ENCODE assay signal across 8 cellular contexts in genomic region chr9:134326754-134327526, GRCh38. TPM values are rescaled to one million over a fixed set of nuclear protein-coding genes. Genes with fewer than 3 reads are reported as not detected.
DNase-seq lines count a peak whose midpoint lies in the region; ATAC-seq and TF ChIP-seq lines count a peak whose summit lies in the region.

No MANE protein-coding gene starts in this region.

- H2AFZ ChIP-seq in ACC112 (ENCODE audit: low read length, unreplicated experiment) = no peak overlapping the region

- CTCF ChIA-PET in HEK293 (lab: Yijun Ruan, JAX) = interaction anchor here (1.2 to 2.6 kb wide), 2 partner anchors 116 to 156 kb away, joined by 4 to 13 read pairs; no protein-coding TSS in a partner anchor

- no peak for ATAC-seq in stimulated activated effector memory CD8-positive, alpha-beta T cell treated with anti-CD3 and anti-CD28 coated beads, Interleukin-12 subunit alpha, Interleukin-12 subunit beta, amount 100 ng/mL, for 72 hours
- ATAC-seq in HG02973 (IDR thresholded peaks at IDR 0.05; ENCODE audit: unreplicated experiment) = no peak
- no peak for ATAC-seq in GM21381 (IDR thresholded peaks at IDR 0.05; ENCODE audit: unreplicated experiment)

- DNase-seq in adrenal gland (peak; percentile 42 to 69 (median 54)), amygdala (lab: John Stamatoyannopoulos, UW) (no peak)
- DNase-seq in stimulated activated effector memory CD8-positive, alpha-beta T cell treated with anti-CD3 and anti-CD28 coated beads, Interleukin-12 subunit alpha, Interleukin-12 subunit beta, amount 100 ng/mL, for 72 hours (ENCODE audit: low spot score in 2 of 2) = no peak

- H3K4me1 ChIP-seq in ACC112 (ENCODE audit: control insufficient read depth, insufficient read depth, low read length, unreplicated experiment) (peaks cover 30% of the 10 kb centered on the region), HEK293 (ENCODE audit: control insufficient read depth, insufficient read depth, low read length) (no peaks in the 10 kb centered on the region), adrenal gland (replicated peaks in 1 of 2) (peaks cover 46 to 47% of the 10 kb centered on the region in 2 donors)

- POLR2A ChIA-PET in HEK293 (lab: Yijun Ruan, JAX) = interaction anchor here (0.6 to 1.4 kb wide), 4 partner anchors 9 to 116 kb away, joined by 3 to 5 read pairs (median 4); no protein-coding TSS in a partner anchor

- H3K4me3 Mint-ChIP-seq in stimulated activated effector memory CD8-positive, alpha-beta T cell treated with anti-CD3 and anti-CD28 coated beads, Interleukin-12 subunit alpha, Interleukin-12 subunit beta, amount 100 ng/mL, for 72 hours = peak overlapping the region; percentile 47

- peaks cover 29% of the 10 kb centered on the region for H3K4me1 Mint-ChIP-seq in stimulated activated effector memory CD8-positive, alpha-beta T cell treated with anti-CD3 and anti-CD28 coated beads, Interleukin-12 subunit alpha, Interleukin-12 subunit beta, amount 100 ng/mL, for 72 hours

- no peaks in the 10 kb centered on the region for H3K9me3 Mint-ChIP-seq in stimulated activated effector memory CD8-positive, alpha-beta T cell treated with anti-CD3 and anti-CD28 coated beads, Interleukin-12 subunit alpha, Interleukin-12 subunit beta, amount 100 ng/mL, for 72 hours

- H3K27me3 ChIP-seq in ACC112 (ENCODE audit: insufficient read depth, low read length) (no peaks in the 10 kb centered on the region), adrenal gland (no peaks in the 10 kb centered on the region)

- no peaks in the 10 kb centered on the region for H3K36me3 Mint-ChIP-seq in stimulated activated effector memory CD8-positive, alpha-beta T cell treated with anti-CD3 and anti-CD28 coated beads, Interleukin-12 subunit alpha, Interleukin-12 subunit beta, amount 100 ng/mL, for 72 hours

- no peaks in the 10 kb centered on the region for H3K9me3 ChIP-seq in HEK293 (ENCODE audit: control insufficient read depth, insufficient read depth, low read depth, low read length)
- no peaks in the 10 kb centered on the region for H3K9me3 ChIP-seq in adrenal gland (replicated peaks in 1 of 3)
- no peaks in the 10 kb centered on the region for H3K9me3 ChIP-seq in iPS-18c (ENCODE audit: control insufficient read depth, insufficient read depth, low read length)

- TF ChIP-seq POLR2A in adrenal gland (IDR thresholded peaks at IDR 0.05) = peak in 1 of 2 donors; percentile 52

- TF ChIP-seq CTCF in HEK293 (tag by site-specific recombination; IDR thresholded peaks at IDR 0.05) (no peak), adrenal gland (IDR thresholded peaks at IDR 0.05) (no peak)

- peaks cover 51% of the 10 kb centered on the region for H3K79me2 ChIP-seq in ACC112 (ENCODE audit: control insufficient read depth, insufficient read depth, low read length, unreplicated experiment)

- peak overlapping the region; percentile 99 for H3K4me3 ChIP-seq in ACC112 (ENCODE audit: low read depth, low read length)
- peak overlapping the region; percentile 64 for H3K4me3 ChIP-seq in HEK293 (ENCODE audit: low read depth, low read length)
- H3K4me3 ChIP-seq in adrenal gland = peak overlapping the region in 3 of 4 donors; percentile 35 to 85 (median 38)
- H3K4me3 ChIP-seq in iPS-18c (ENCODE audit: insufficient read depth, low read depth, low read length) = peak overlapping the region; percentile 71

- 0 to 1% (median 0%) methylated on average over 5 to 69 of the region's 72 CpGs for WGBS in adrenal gland, 4 donors

- no peaks in the 10 kb centered on the region for H3K36me3 ChIP-seq in ACC112 (ENCODE audit: insufficient read depth, low read length)
- H3K36me3 ChIP-seq in HEK293 (ENCODE audit: control insufficient read depth in 2 of 2, insufficient read depth in 1 of 2, low read length in 2 of 2) = no peaks in the 10 kb centered on the region
- no peaks in the 10 kb centered on the region for H3K36me3 ChIP-seq in adrenal gland (replicated peaks in 1 of 2)

- H3K27ac ChIP-seq in ACC112 (ENCODE audit: low read depth, low read length) (peak overlapping the region; percentile 19), HEK293 (ENCODE audit: extremely low read depth, low read depth, low read length) (peak overlapping the region; percentile 47; the same call in 1 of the 2 replicates), adrenal gland (peak overlapping the region; percentile 60 to 95 (median 92))

- intact Hi-C loops in adrenal gland (cut with DNase I) = loop anchor here in 1 of 2 donors (5.0 kb wide), 3 partner anchors 45 to 155 kb away; no protein-coding TSS in a partner anchor

- H3K27ac Mint-ChIP-seq in stimulated activated effector memory CD8-positive, alpha-beta T cell treated with anti-CD3 and anti-CD28 coated beads, Interleukin-12 subunit alpha, Interleukin-12 subunit beta, amount 100 ng/mL, for 72 hours = no peak overlapping the region

TF ChIP-seq in HEK293, 187 proteins besides CTCF, POLR2A, EP300 and RAD21 (continues in another document):
- TF ChIP-seq ZNF155 (tag by site-specific recombination; IDR thresholded peaks at IDR 0.05) = no peak
- TF ChIP-seq ZEB2 (tag by site-specific recombination; IDR thresholded peaks at IDR 0.05) = no peak
- no peak for TF ChIP-seq ZNF664 (tag by site-specific recombination; IDR thresholded peaks at IDR 0.05)
- TF ChIP-seq ZNF544 (tag by site-specific recombination; IDR thresholded peaks at IDR 0.05) = no peak
- TF ChIP-seq ZNF354C (tag by site-specific recombination; IDR thresholded peaks at IDR 0.05; ENCODE audit: borderline replicate concordance, low read depth) = no peak
- no peak for TF ChIP-seq ZNF585B (tag by site-specific recombination; IDR thresholded peaks at IDR 0.05)
- TF ChIP-seq ZNF600 (tag by site-specific recombination; IDR thresholded peaks at IDR 0.05) = peak; percentile 56; the same call in 1 of the 2 replicates
- no peak for TF ChIP-seq PRDM4 (tag by site-specific recombination; IDR thresholded peaks at IDR 0.05)
- TF ChIP-seq PRDM6 (tag by site-specific recombination; IDR thresholded peaks at IDR 0.05) = no peak
- TF ChIP-seq ZFHX2 (tag by site-specific recombination; conservative IDR thresholded peaks at IDR 0.05) = peak; percentile 30; the same call in 1 of the 2 replicates
- no peak for TF ChIP-seq ZSCAN4 (tag by site-specific recombination; IDR thresholded peaks at IDR 0.05)
- TF ChIP-seq ZNF311 (tag by site-specific recombination; IDR thresholded peaks at IDR 0.05; ENCODE audit: borderline replicate concordance) = no peak
- no peak for TF ChIP-seq ZNF416 (tag by site-specific recombination; IDR thresholded peaks at IDR 0.05)
- TF ChIP-seq ZNF704 (tag by site-specific recombination; IDR thresholded peaks at IDR 0.05) = no peak
- no peak for TF ChIP-seq ZNF510 (tag by site-specific recombination; IDR thresholded peaks at IDR 0.05; ENCODE audit: insufficient replicate concordance)
- TF ChIP-seq ZNF658 (tag by site-specific recombination; IDR thresholded peaks at IDR 0.05) = no peak

RNA-seq across cellular contexts. Expression of gene RXRA, which starts 0.7 kb away (rescaled TPM):
- 100 to 1,000 TPM in 4 of 8 donors, 10 to 100 TPM in 4; 64.2 to 114 (median 94.7) TPM for total RNA-seq in adrenal gland
- 10 to 100 TPM; 16.1 to 72.9 (median 31.6) TPM for polyA plus RNA-seq in adrenal gland

Comparison
In these comparisons a context has a peak if more than half of its experiments do, and no peak if none do; other contexts are left out.
1. H3K27ac ChIP-seq: peak in every context shown above with its lines; median percentile 92 in adrenal gland; 47 in HEK293; 19 in ACC112.
2. H3K4me3 ChIP-seq: peak in every context shown above with its lines; median percentile 99 in ACC112; 71 in iPS-18c; 64 in HEK293; 38 in adrenal gland.
3. DNase-seq: peak in adrenal gland (7 of 7); none in stimulated activated effector memory CD8-positive, alpha-beta T cell treated with anti-CD3 and anti-CD28 coated beads, Interleukin-12 subunit alpha, Interleukin-12 subunit beta, amount 100 ng/mL, for 72 hours (0 of 2) and amygdala (0 of 56).